12 cellular contexts compared by ENCODE assay signal in the genomic region with DNA sequence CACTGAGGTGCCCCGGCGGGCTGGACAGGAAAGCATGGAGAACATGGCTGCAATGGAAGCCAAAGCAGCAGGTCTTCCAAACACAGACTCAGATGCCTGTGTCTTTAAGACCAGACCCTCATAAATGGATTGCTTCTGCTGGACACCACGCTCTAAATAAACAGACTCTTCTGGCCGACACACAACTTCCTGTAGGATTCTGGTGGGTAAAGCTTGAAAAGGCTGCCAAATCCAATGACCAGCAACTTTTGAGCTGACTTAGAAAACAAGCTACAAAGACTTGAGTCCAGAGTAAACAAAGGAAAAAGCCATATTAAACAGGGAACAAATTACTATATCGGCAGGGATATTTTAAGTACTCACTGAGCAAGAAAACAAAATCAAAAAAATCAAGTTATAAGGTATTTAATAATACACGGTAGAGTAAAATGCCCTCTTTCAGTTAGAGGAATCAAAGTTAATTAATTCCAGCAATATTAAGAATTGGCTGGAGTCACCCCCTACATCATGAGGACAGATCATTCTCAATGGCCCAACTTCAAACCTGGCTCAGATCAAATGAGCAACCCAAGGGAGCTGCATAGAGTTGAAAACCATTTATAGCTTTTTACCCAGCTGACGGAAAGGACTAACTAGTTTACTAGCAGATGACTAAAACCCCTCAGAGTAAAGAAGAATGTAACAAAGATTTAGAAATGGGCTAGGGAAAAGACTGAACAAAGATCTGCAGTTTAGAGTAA.
DNase-seq lines count a peak whose midpoint lies in the region; ATAC-seq and TF ChIP-seq lines count a peak whose summit lies in the region.
"Had no signal": no experiment of that assay in that cellular context is flagged by ENCODE, and none has a peak within 500 bp of the region (broad histone marks: within the 10 kb centered on the region; RNA-seq: fewer than 3 reads in every experiment).

No MANE protein-coding gene starts in this region.

- TF ChIP-seq POLR2A in gastroesophageal sphincter (IDR thresholded peaks at IDR 0.05) = no peak
- TF ChIP-seq POLR2A in uterus (IDR thresholded peaks at IDR 0.05) = no peak

- H3K4me1 ChIP-seq in gastroesophageal sphincter (peaks cover 24 to 90% (median 25%) of the 10 kb centered on the region in 3 donors), uterus (no peaks in the 10 kb centered on the region)

- H3K4me3 ChIP-seq in gastroesophageal sphincter = no peak overlapping the region
- H3K4me3 ChIP-seq in uterus = no peak overlapping the region

- H3K9me3 ChIP-seq in gastroesophageal sphincter (no peaks in the 10 kb centered on the region), uterus (no peaks in the 10 kb centered on the region)

- H3K4me3 Mint-ChIP-seq in nephron progenitor cell = no peak overlapping the region

- no peaks in the 10 kb centered on the region for H3K27me3 Mint-ChIP-seq in nephron progenitor cell (ENCODE audit: low read depth, poor library complexity)

- intact Hi-C loops in uterus (cut with DNase I; ENCODE audit: low total_unique reads) = no loop called here
- intact Hi-C loops in left colon (cut with DNase I, micrococcal nuclease) = no loop called here

- peak overlapping the region; percentile 25 for H3K27ac Mint-ChIP-seq in nephron progenitor cell

- H3K27ac ChIP-seq in gastroesophageal sphincter (peak overlapping the region in 3 of 4 donors; percentile 61 to 74 (median 66)), uterus (peak overlapping the region; percentile 56 to 82)
- H3K27ac ChIP-seq: 22Rv1 had no signal

- TF ChIP-seq CTCF in gastroesophageal sphincter (IDR thresholded peaks at IDR 0.05) = no peak
- no peak for TF ChIP-seq CTCF in nephron progenitor cell (IDR thresholded peaks at IDR 0.05)
- TF ChIP-seq CTCF in uterus (IDR thresholded peaks at IDR 0.05) = no peak

- no peaks in the 10 kb centered on the region for H3K27me3 ChIP-seq in gastroesophageal sphincter
- H3K27me3 ChIP-seq in uterus = no peaks in the 10 kb centered on the region

- H3K4me1 Mint-ChIP-seq in nephron progenitor cell = peaks cover 44% of the 10 kb centered on the region

- DNase-seq in NCI-H510A treated with DMSO at 0.1 percent for 48 hours (lab: John Stamatoyannopoulos, UW) (peak; percentile 31), NCI-H510A (lab: John Stamatoyannopoulos, UW) (no peak), nephron progenitor cell (no peak), uterus (peak in 1 of 2 donors; percentile 9), left colon (no peak)
- DNase-seq in activated effector memory CD4-positive, alpha-beta T cell treated with Interleukin-2 at 50 U/mL for 16 hours = no peak
- DNase-seq: erythroblast, NCI-H446, SHP77 had no signal

- H3K9me3 Mint-ChIP-seq in nephron progenitor cell = peaks cover 5% of the 10 kb centered on the region

- no peak for TF ChIP-seq EP300 in gastroesophageal sphincter (IDR thresholded peaks at IDR 0.05)

- WGBS in gastroesophageal sphincter (ENCODE audit: low coverage in 1 of 2), 2 donors = 42 to 52% methylated on average over 7 of the region's 7 CpGs

- peaks cover 4% of the 10 kb centered on the region for H3K36me3 Mint-ChIP-seq in nephron progenitor cell (ENCODE audit: low read depth)

- H3K36me3 ChIP-seq in gastroesophageal sphincter = peaks cover 0 to 33% of the 10 kb centered on the region in 2 donors
- no peaks in the 10 kb centered on the region for H3K36me3 ChIP-seq in uterus

- ATAC-seq in gastroesophageal sphincter = no peak
- ATAC-seq in GM19397 (IDR thresholded peaks at IDR 0.05; ENCODE audit: unreplicated experiment) = no peak
- no peak for ATAC-seq in left colon
